8 cellular contexts compared by ENCODE assay signal in genomic region chr10:69451209-69451783, GRCh38. TPM values are rescaled to one million over a fixed set of nuclear protein-coding genes. Genes with fewer than 3 reads are reported as not detected.
A peak's percentile ranks its signal among the peaks of the same experiment; 100 is the strongest.
DNase-seq lines count a peak whose midpoint lies in the region; ATAC-seq, FAIRE-seq and TF ChIP-seq lines count a peak whose summit lies in the region.

Gene TSPAN15, plus strand, starts transcription at chr10:69451465. Its CDS starts 130 bp downstream, at chr10:69451595.

- H3K4me3 ChIP-seq in ACC112 (ENCODE audit: low read depth, low read length) = peak within 1 kb of the TSS; percentile 77

- peaks cover 3% of the 10 kb centered on the region for H3K27me3 Mint-ChIP-seq in endothelial cell (ENCODE audit: unreplicated experiment)
- peaks cover 8% of the 10 kb centered on the region for H3K27me3 Mint-ChIP-seq in mesothelial cell of epicardium (ENCODE audit: low read depth)

- no peaks in the 10 kb centered on the region for H3K36me3 ChIP-seq in ACC112 (ENCODE audit: insufficient read depth, low read length)

- no peak within 1 kb of the TSS for H3K27ac ChIP-seq in ACC112 (ENCODE audit: low read depth, low read length)

- ATAC-seq in HG03520 (IDR thresholded peaks at IDR 0.05; ENCODE audit: unreplicated experiment) = peak; percentile 72

- H3K9me3 Mint-ChIP-seq in endothelial cell (ENCODE audit: unreplicated experiment) (no peaks in the 10 kb centered on the region), mesothelial cell of epicardium (no peaks in the 10 kb centered on the region)

- H3K27ac Mint-ChIP-seq in endothelial cell (ENCODE audit: unreplicated experiment) (peak within 1 kb of the TSS; percentile 48), mesothelial cell of epicardium (peak within 1 kb of the TSS; percentile 76)

- H3K4me3 Mint-ChIP-seq in endothelial cell (ENCODE audit: unreplicated experiment) = peak within 1 kb of the TSS; percentile 96
- peak within 1 kb of the TSS; percentile 90 for H3K4me3 Mint-ChIP-seq in mesothelial cell of epicardium

- DNase-seq in GM19239 (ENCODE audit: insufficient read length, low spot score) = peak; percentile 59
- DNase-seq in NOMO-1 (lab: John Stamatoyannopoulos, UW; ENCODE audit: unreplicated experiment in 2 of 2) = peak; percentile 64 to 75
- DNase-seq in activated CD8-positive, alpha-beta memory T cell treated with anti-CD3 and anti-CD28 coated beads, Interleukin-2, amount 50 U/mL, for 48 hours = peak; percentile 86
- DNase-seq in endothelial cell (ENCODE audit: low spot score) = peak; percentile 89
- peak; percentile 83 to 88 for DNase-seq in mesothelial cell of epicardium (ENCODE audit: low spot score in 2 of 2, unreplicated experiment in 2 of 2)
- peak; percentile 50 for DNase-seq in stimulated activated CD8-positive, alpha-beta memory T cell treated with anti-CD3 and anti-CD28 coated beads, Interleukin-15, amount 100 ng/mL, for 1 hour (ENCODE audit: low read depth)

- H3K36me3 Mint-ChIP-seq in endothelial cell (ENCODE audit: low read depth, unreplicated experiment) (peaks cover 5% of the 10 kb centered on the region), mesothelial cell of epicardium (no peaks in the 10 kb centered on the region)

- H2AFZ ChIP-seq in ACC112 (ENCODE audit: low read length, unreplicated experiment) = peak within 1 kb of the TSS; percentile 70

- H3K27me3 ChIP-seq in ACC112 (ENCODE audit: insufficient read depth, low read length) = no peaks in the 10 kb centered on the region

- no peak for TF ChIP-seq CTCF in endothelial cell (IDR thresholded peaks at IDR 0.05; ENCODE audit: unreplicated experiment)
- no peak for TF ChIP-seq CTCF in mesothelial cell of epicardium (IDR thresholded peaks at IDR 0.05; ENCODE audit: unreplicated experiment)

- no peaks in the 10 kb centered on the region for H3K79me2 ChIP-seq in ACC112 (ENCODE audit: control insufficient read depth, insufficient read depth, low read length, unreplicated experiment)

- H3K4me1 Mint-ChIP-seq in endothelial cell (ENCODE audit: unreplicated experiment) (peaks cover 47% of the 10 kb centered on the region), mesothelial cell of epicardium (peaks cover 5% of the 10 kb centered on the region)

- FAIRE-seq in GM19239 (lab: Jason Lieb, UNC) = no peak

- peaks cover 31% of the 10 kb centered on the region for H3K4me1 ChIP-seq in ACC112 (ENCODE audit: control insufficient read depth, insufficient read depth, low read length, unreplicated experiment)

RNA-seq across cellular contexts. Expression of gene TSPAN15, which starts in this region (rescaled TPM):
- total RNA-seq in endothelial cell (ENCODE audit: unreplicated experiment) (195 TPM), mesothelial cell of epicardium (17.7 to 20.9 TPM (median 19.7 TPM) in 3 replicates)
